1 cellular context compared by ENCODE assay signal in genomic region chr13:48255954-48256353, GRCh38.
TF ChIP-seq lines count a peak whose summit lies in the region.

No MANE protein-coding gene starts in this region.

TF ChIP-seq in HepG2, 621 proteins besides CTCF, POLR2A, EP300 and RAD21:
- TF ChIP-seq USF2 (IDR thresholded peaks at IDR 0.05; ENCODE audit: low read depth, low read length) (no peak), USF2 (CRISPR knock-in tag; IDR thresholded peaks at IDR 0.05; ENCODE audit: borderline replicate concordance) (no peak), ATF7 (IDR thresholded peaks at IDR 0.05) (peak; percentile 80), ATF7 (CRISPR knock-in tag; IDR thresholded peaks at IDR 0.05) (no peak), ZNF234 (CRISPR knock-in tag; conservative IDR thresholded peaks at IDR 0.05) (no peak), ASH2L (IDR thresholded peaks at IDR 0.05; ENCODE audit: insufficient read length, low read depth, low read length) (no peak), ZNF326 (CRISPR knock-in tag; IDR thresholded peaks at IDR 0.05; ENCODE audit: borderline replicate concordance) (no peak)
